ENCODE assay signal across 37 cellular contexts in genomic region chr7:87495366-87495765, GRCh38. TPM values are rescaled to one million over a fixed set of nuclear protein-coding genes. Genes with fewer than 3 reads are reported as not detected.
"Had no signal": no experiment of that assay in that cellular context is flagged by ENCODE, and none has a peak within 500 bp of the region (broad histone marks: within the 10 kb centered on the region; RNA-seq: fewer than 3 reads in every experiment).

No MANE protein-coding gene starts in this region.

- H3K27ac ChIP-seq: KMS-11 had no signal

- H3K36me3 ChIP-seq: MG63 had no signal

- DNase-seq: Karpas-422, Kasumi-1, KG1, MG63, MM.1S, MV-4-11, NCI-H1048, NCI-H1092, NCI-H1092 treated with DMSO at 0.1 percent for 48 hours, NCI-H1105, NCI-H1105 treated with DMSO at 0.1 percent for 48 hours, NCI-H1417, NCI-H1417 treated with DMSO at 0.1 percent for 48 hours, NCI-H1436, NCI-H1436 treated with DMSO at 0.1 percent for 48 hours, NCI-H146, NCI-H1694, NCI-H1694 treated with DMSO at 0.1 percent for 48 hours, NCI-H187, NCI-H187 treated with DMSO at 0.1 percent for 48 hours, NCI-H1930, NCI-H2029, NCI-H2029 treated with DMSO at 0.1 percent for 48 hours, NCI-H2081, NCI-H2081 treated with DMSO at 0.1 percent for 48 hours, NCI-H2107, NCI-H2171, NCI-H2171 treated with DMSO at 0.1 percent for 48 hours, NCI-H2227 treated with DMSO at 0.1 percent for 48 hours, NCI-H226, NCI-H345, NCI-H446, NCI-H446 treated with DMSO at 0.1 percent for 48 hours, NCI-H510A had no signal

- H3K9me3 ChIP-seq: MG63 had no signal

- H3K4me2 ChIP-seq: KMS-11 had no signal

- H3K27me3 ChIP-seq: MG63 had no signal

- H3K4me3 ChIP-seq: MG63 had no signal

- H3K9ac ChIP-seq: KMS-11 had no signal

RNA-seq across cellular contexts. Expression of gene ABCB4, which starts 19.9 kb away (rescaled TPM):
- total RNA-seq: LHCN-M2, MCF 10A had no signal
